Comparison of ENCODE assay signal across 2 cellular contexts in the genomic region with DNA sequence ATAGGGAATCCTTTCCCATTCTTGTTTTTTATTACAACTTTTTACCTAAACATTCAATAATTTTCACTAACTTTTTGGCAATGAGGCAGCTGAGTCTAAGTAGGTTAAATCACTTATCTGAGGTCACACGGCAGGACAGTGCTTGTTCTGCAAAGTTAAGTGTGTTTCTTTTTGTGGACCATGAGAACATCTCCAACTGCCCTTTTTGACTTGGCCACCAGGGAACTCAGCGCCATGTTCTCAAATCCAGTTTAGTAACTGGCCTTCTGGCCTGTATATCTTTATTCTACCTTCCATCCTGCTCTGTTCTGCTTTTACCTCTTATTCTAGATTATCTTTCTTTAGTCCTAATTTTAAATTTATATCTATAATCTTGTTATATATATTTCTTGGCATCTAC. TPM values are rescaled to one million over a fixed set of nuclear protein-coding genes. Genes with fewer than 3 reads are reported as not detected.
"Had no signal": no experiment of that assay in that cellular context is flagged by ENCODE, and none has a peak within 500 bp of the region (broad histone marks: within the 10 kb centered on the region; RNA-seq: fewer than 3 reads in every experiment).

No MANE protein-coding gene starts in this region.

RNA-seq across cellular contexts. Expression of gene NPIPA7, which starts 23.4 kb away (rescaled TPM):
- total RNA-seq: ascending aorta, body of pancreas had no signal
